17 cellular contexts compared by ENCODE assay signal in the genomic region with DNA sequence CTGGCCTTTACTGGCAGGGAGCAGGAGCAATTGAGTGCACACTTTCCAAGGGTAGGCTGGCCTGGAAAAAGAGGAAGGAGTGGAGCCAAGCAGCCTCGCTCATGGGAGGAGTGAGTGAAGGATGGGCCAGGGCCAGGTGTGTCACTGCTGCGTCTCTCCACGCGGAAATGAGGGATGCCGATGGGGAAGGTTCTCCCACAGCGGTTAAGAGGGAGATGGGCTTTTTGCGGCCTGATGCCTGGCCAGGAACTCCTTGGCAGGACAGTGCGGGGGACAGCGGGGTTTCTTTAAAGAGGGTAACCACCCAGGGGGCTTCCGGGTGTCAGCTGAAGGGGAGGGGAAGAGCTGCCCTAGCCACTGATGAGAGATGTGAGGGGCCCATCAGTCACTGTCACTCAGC.
A peak's percentile ranks its signal among the peaks of the same experiment; 100 is the strongest.
DNase-seq lines count a peak whose midpoint lies in the region; ATAC-seq and TF ChIP-seq lines count a peak whose summit lies in the region.
"Had no signal": no experiment of that assay in that cellular context is flagged by ENCODE, and none has a peak within 500 bp of the region (broad histone marks: within the 10 kb centered on the region; RNA-seq: fewer than 3 reads in every experiment).

No MANE protein-coding gene starts in this region.

- H3K4me1 ChIP-seq in osteoblast (ENCODE audit: insufficient read depth, low read length) = no peaks in the 10 kb centered on the region
- H3K4me1 ChIP-seq in upper lobe of right lung = no peaks in the 10 kb centered on the region

- H3K36me3 ChIP-seq in osteoblast (ENCODE audit: insufficient read depth, low read length) = no peaks in the 10 kb centered on the region
- H3K36me3 ChIP-seq in upper lobe of right lung = peaks cover 15% of the 10 kb centered on the region

- H3K4me1 Mint-ChIP-seq in central memory CD8-positive, alpha-beta T cell = no peaks in the 10 kb centered on the region
- peaks cover 18% of the 10 kb centered on the region for H3K4me1 Mint-ChIP-seq in nephron progenitor cell
- no peaks in the 10 kb centered on the region for H3K4me1 Mint-ChIP-seq in activated CD4-positive, alpha-beta memory T cell treated with anti-CD3 and anti-CD28 coated beads, Interleukin-2, amount 10 ng/mL, durations not matched to agents 7 days and 5 days
- H3K4me1 Mint-ChIP-seq: CD4-positive, alpha-beta memory T cell; GM23338 had no signal

- peaks cover 27% of the 10 kb centered on the region for H3K27me3 Mint-ChIP-seq in central memory CD8-positive, alpha-beta T cell
- H3K27me3 Mint-ChIP-seq in nephron progenitor cell (ENCODE audit: low read depth, poor library complexity) = no peaks in the 10 kb centered on the region
- no peaks in the 10 kb centered on the region for H3K27me3 Mint-ChIP-seq in activated CD4-positive, alpha-beta memory T cell treated with anti-CD3 and anti-CD28 coated beads, Interleukin-2, amount 10 ng/mL, durations not matched to agents 7 days and 5 days

- DNase-seq in central memory CD8-positive, alpha-beta T cell (ENCODE audit: low spot score in 2 of 2) = no peak
- DNase-seq in nephron progenitor cell = no peak
- peak; percentile 87 for DNase-seq in osteoblast (ENCODE audit: insufficient read length, low spot score, missing footprints)
- peak; percentile 32 for DNase-seq in upper lobe of right lung
- DNase-seq in activated CD4-positive, alpha-beta memory T cell treated with anti-CD3 and anti-CD28 coated beads, Interleukin-2, amount 10 ng/mL, durations not matched to agents 7 days and 5 days = no peak
- no peak for DNase-seq in germinal center (ENCODE audit: low spot score)
- no peak for DNase-seq in T1000 (lab: John Stamatoyannopoulos, UW)
- DNase-seq: C1 segment of cervical spinal cord; Calu3; CD4-positive, alpha-beta memory T cell; COR-L47; DMS53; DMS79 treated with DMSO at 0.1 percent for 48 hours; GF-D8; HCEC 1CT had no signal

- H4K20me1 ChIP-seq in osteoblast (ENCODE audit: insufficient read depth, low read length) = no peaks in the 10 kb centered on the region

- ATAC-seq in central memory CD8-positive, alpha-beta T cell (replicated peaks; ENCODE audit: extremely low read depth, poor library complexity, severe bottlenecking) = no peak
- ATAC-seq in upper lobe of right lung (no peak), GM18868 (IDR thresholded peaks at IDR 0.05; ENCODE audit: unreplicated experiment) (no peak)
- ATAC-seq: GM23338 had no signal

- no peak overlapping the region for H3K4me3 Mint-ChIP-seq in central memory CD8-positive, alpha-beta T cell
- H3K4me3 Mint-ChIP-seq in nephron progenitor cell = peak overlapping the region; percentile 33
- H3K4me3 Mint-ChIP-seq in activated CD4-positive, alpha-beta memory T cell treated with anti-CD3 and anti-CD28 coated beads, Interleukin-2, amount 10 ng/mL, durations not matched to agents 7 days and 5 days = no peak overlapping the region
- H3K4me3 Mint-ChIP-seq: CD4-positive, alpha-beta memory T cell; GM23338 had no signal

- POLR2A ChIA-PET in activated CD4-positive, alpha-beta memory T cell treated with anti-CD3 and anti-CD28 coated beads, Interleukin-2, amount 10 ng/mL, durations not matched to agents 7 days and 5 days (lab: Charles Lee) = no interaction called here

- no peaks in the 10 kb centered on the region for H3K27me3 ChIP-seq in osteoblast (ENCODE audit: insufficient read depth, low read length)
- no peaks in the 10 kb centered on the region for H3K27me3 ChIP-seq in upper lobe of right lung

- intact Hi-C loops in upper lobe of right lung (cut with DNase I) = no loop called here

- no peaks in the 10 kb centered on the region for H3K9me3 ChIP-seq in osteoblast (ENCODE audit: low read depth, low read length)
- H3K9me3 ChIP-seq in upper lobe of right lung = no peaks in the 10 kb centered on the region

- no peak overlapping the region for H3K4me2 ChIP-seq in osteoblast (ENCODE audit: insufficient read depth, low read length)
- H3K4me2 ChIP-seq: GM23338 had no signal

- H3K9me3 Mint-ChIP-seq in central memory CD8-positive, alpha-beta T cell = no peaks in the 10 kb centered on the region
- no peaks in the 10 kb centered on the region for H3K9me3 Mint-ChIP-seq in nephron progenitor cell
- H3K9me3 Mint-ChIP-seq in activated CD4-positive, alpha-beta memory T cell treated with anti-CD3 and anti-CD28 coated beads, Interleukin-2, amount 10 ng/mL, durations not matched to agents 7 days and 5 days = no peaks in the 10 kb centered on the region
- H3K9me3 Mint-ChIP-seq: CD4-positive, alpha-beta memory T cell; GM23338 had no signal

- H3K27ac ChIP-seq in osteoblast (ENCODE audit: low read depth, low read length) = no peak overlapping the region
- no peak overlapping the region for H3K27ac ChIP-seq in upper lobe of right lung

- TF ChIP-seq CTCF in nephron progenitor cell (IDR thresholded peaks at IDR 0.05) (no peak), osteoblast (IDR thresholded peaks at IDR 0.05; ENCODE audit: extremely low read depth, low read depth, low read length) (no peak), upper lobe of right lung (IDR thresholded peaks at IDR 0.05) (no peak)

- H3K27ac Mint-ChIP-seq in central memory CD8-positive, alpha-beta T cell (ENCODE audit: low read depth) = peak overlapping the region; percentile 33
- H3K27ac Mint-ChIP-seq in nephron progenitor cell = peak overlapping the region; percentile 57
- no peak overlapping the region for H3K27ac Mint-ChIP-seq in activated CD4-positive, alpha-beta memory T cell treated with anti-CD3 and anti-CD28 coated beads, Interleukin-2, amount 10 ng/mL, durations not matched to agents 7 days and 5 days
- H3K27ac Mint-ChIP-seq: CD4-positive, alpha-beta memory T cell; GM23338 had no signal

- H2AFZ ChIP-seq in osteoblast (ENCODE audit: low read length) = no peak overlapping the region
- H2AFZ ChIP-seq: GM23338 had no signal

- peaks cover 1% of the 10 kb centered on the region for H3K36me3 Mint-ChIP-seq in central memory CD8-positive, alpha-beta T cell (ENCODE audit: insufficient read depth)
- peaks cover 40% of the 10 kb centered on the region for H3K36me3 Mint-ChIP-seq in nephron progenitor cell (ENCODE audit: low read depth)
- H3K36me3 Mint-ChIP-seq in activated CD4-positive, alpha-beta memory T cell treated with anti-CD3 and anti-CD28 coated beads, Interleukin-2, amount 10 ng/mL, durations not matched to agents 7 days and 5 days (ENCODE audit: low read depth) = no peaks in the 10 kb centered on the region
- H3K36me3 Mint-ChIP-seq: CD4-positive, alpha-beta memory T cell had no signal

- H3K4me3 ChIP-seq in osteoblast (ENCODE audit: insufficient read depth, low read length) = no peak overlapping the region
- H3K4me3 ChIP-seq in upper lobe of right lung = no peak overlapping the region
- H3K4me3 ChIP-seq: GM23338 had no signal

- CTCF ChIA-PET in activated CD4-positive, alpha-beta memory T cell treated with anti-CD3 and anti-CD28 coated beads, Interleukin-2, amount 10 ng/mL, durations not matched to agents 7 days and 5 days (lab: Charles Lee) = no interaction called here

- H3K79me2 ChIP-seq in osteoblast (ENCODE audit: insufficient read depth, low read length) = no peaks in the 10 kb centered on the region

Comparison
In these comparisons a context has a peak if more than half of its experiments do, and no peak if none do; other contexts are left out.
1. DNase-seq: peak in osteoblast (single experiment) and upper lobe of right lung (single experiment); none in central memory CD8-positive, alpha-beta T cell (0 of 2), nephron progenitor cell (single experiment), activated CD4-positive, alpha-beta memory T cell treated with anti-CD3 and anti-CD28 coated beads, Interleukin-2, amount 10 ng/mL, durations not matched to agents 7 days and 5 days (single experiment), germinal center (single experiment) and T1000 (single experiment).